In genomic region chr2:164664070-164664469, GRCh38 we compare ENCODE assay signal across 10 cellular contexts. TPM values are rescaled to one million over a fixed set of nuclear protein-coding genes. Genes with fewer than 3 reads are reported as not detected.
"Had no signal": no experiment of that assay in that cellular context is flagged by ENCODE, and none has a peak within 500 bp of the region (broad histone marks: within the 10 kb centered on the region; RNA-seq: fewer than 3 reads in every experiment).

No MANE protein-coding gene starts in this region.

- H3K4me3 ChIP-seq: GM23248, HAP-1 had no signal

- ATAC-seq: HCT116, HepG2 had no signal

- DNase-seq: GM23248, GOT3, H7, HFFc6, KBM-7 had no signal

- FAIRE-seq: HepG2 had no signal

- H3K9me3 ChIP-seq: HAP-1 had no signal

- H3K27ac ChIP-seq: GM23248, HL-60 had no signal

RNA-seq across cellular contexts. Expression of gene GRB14, which starts 42.8 kb away (rescaled TPM):
- polyA plus RNA-seq: IgD-negative memory B cell had no signal
